Comparison of ENCODE assay signal across 19 cellular contexts in genomic region chr10:3193751-3194150, GRCh38. TPM values are rescaled to one million over a fixed set of nuclear protein-coding genes. Genes with fewer than 3 reads are reported as not detected.
DNase-seq lines count a peak whose midpoint lies in the region; ATAC-seq and TF ChIP-seq lines count a peak whose summit lies in the region.
"Had no signal": no experiment of that assay in that cellular context is flagged by ENCODE, and none has a peak within 500 bp of the region (broad histone marks: within the 10 kb centered on the region; RNA-seq: fewer than 3 reads in every experiment).

No MANE protein-coding gene starts in this region.

- no peak for DNase-seq in Calu3
- no peak for DNase-seq in adipocyte (ENCODE audit: low read depth)
- DNase-seq in left lung, result no peak
- DNase-seq in activated CD4-positive, alpha-beta T cell treated with anti-CD3 and anti-CD28 coated beads for 48 hours, result no peak
- no peak for DNase-seq in activated CD4-positive, alpha-beta T cell treated with anti-CD3 and anti-CD28 coated beads for 1 hour
- DNase-seq in HCEC 1CT, result no peak
- no peak for DNase-seq in esophagus squamous epithelium (lab: John Stamatoyannopoulos, UW)
- DNase-seq: CD4-positive, CD25-positive, alpha-beta regulatory T cell; GOT3; Karpas-422; NCI-H187; NCI-H2171; NCI-H510A treated with DMSO at 0.1 percent for 48 hours; OCI-M1 had no signal

- WGBS in esophagus squamous epithelium, 2 donors, result 91 to 95% methylated on average over 5 to 6 of the region's 6 CpGs

- intact Hi-C loops in Calu3 (cut with micrococcal nuclease; ENCODE audit: unreplicated experiment), result loop anchor here (2.0 kb wide), 1 partner anchor 1573 kb away; no protein-coding TSS in a partner anchor
- intact Hi-C loops in left lung (cut with DNase I), result loop anchor here in 1 of 2 donors (10.0 kb wide), 1 partner anchor 1581 kb away; no protein-coding TSS in a partner anchor
- intact Hi-C loops in esophagus squamous epithelium (cut with DNase I), result no loop called here

- H3K36me3 Mint-ChIP-seq in Calu3 (ENCODE audit: insufficient read depth, unreplicated experiment), result peaks cover 8% of the 10 kb centered on the region
- H3K36me3 Mint-ChIP-seq: CD4-positive, CD25-positive, alpha-beta regulatory T cell had no signal

- no peaks in the 10 kb centered on the region for H3K9me3 Mint-ChIP-seq in Calu3 (ENCODE audit: low read depth, unreplicated experiment)
- H3K9me3 Mint-ChIP-seq: CD4-positive, CD25-positive, alpha-beta regulatory T cell had no signal

- H3K27ac Mint-ChIP-seq in Calu3 (ENCODE audit: unreplicated experiment), result no peak overlapping the region
- H3K27ac Mint-ChIP-seq: CD4-positive, CD25-positive, alpha-beta regulatory T cell had no signal

- H3K27me3 Mint-ChIP-seq in Calu3 (ENCODE audit: unreplicated experiment), result peaks cover 4% of the 10 kb centered on the region

- CTCF ChIA-PET in Calu3 (lab: Charles Lee), result interaction anchor here (0.5 to 1.5 kb wide), 2 partner anchors 265 to 1319 kb away, joined by 3 to 4 read pairs; no protein-coding TSS in a partner anchor
- CTCF ChIA-PET in HEK293 (lab: Yijun Ruan, JAX), result interaction anchor here (0.6 to 3.4 kb wide), 13 partner anchors 9 to 1621 kb away, joined by 3 to 14 read pairs (median 4); no protein-coding TSS in a partner anchor

- H3K27ac ChIP-seq in HEK293 (ENCODE audit: extremely low read depth, low read depth, low read length) (peak overlapping the region; percentile 35), left lung (peak overlapping the region; percentile 14 to 23), esophagus squamous epithelium (no peak overlapping the region)
- H3K27ac ChIP-seq: BLaER1, HL-60, SJCRH30 had no signal

- H3K36me3 ChIP-seq in HEK293 (ENCODE audit: control insufficient read depth in 2 of 2, insufficient read depth in 1 of 2, low read length in 2 of 2), result no peaks in the 10 kb centered on the region
- H3K36me3 ChIP-seq in adipocyte (ENCODE audit: control insufficient read depth, insufficient read depth, low read length, severe bottlenecking), result no peaks in the 10 kb centered on the region
- H3K36me3 ChIP-seq in left lung, result no peaks in the 10 kb centered on the region
- no peaks in the 10 kb centered on the region for H3K36me3 ChIP-seq in esophagus squamous epithelium
- H3K36me3 ChIP-seq: BLaER1, SJCRH30 had no signal

- H3K27me3 ChIP-seq in adipocyte (replicated peaks; ENCODE audit: control insufficient read depth, insufficient read depth, low read length), result peaks cover under 1% of the 10 kb centered on the region
- peaks cover 0 to 22% of the 10 kb centered on the region in 2 donors for H3K27me3 ChIP-seq in left lung
- peaks cover 0 to 1% (median 0%) of the 10 kb centered on the region in 4 donors for H3K27me3 ChIP-seq in esophagus squamous epithelium
- H3K27me3 ChIP-seq: BLaER1, SJCRH30 had no signal

- ATAC-seq in left lung, result no peak
- ATAC-seq: HCT116 had no signal

- peak overlapping the region; percentile 65 for H3K9ac ChIP-seq in adipocyte (ENCODE audit: low read length)
- H3K9ac ChIP-seq: BLaER1 had no signal

- H3K4me1 ChIP-seq in HEK293 (ENCODE audit: control insufficient read depth, insufficient read depth, low read length), result peaks cover 6% of the 10 kb centered on the region; the same call in 1 of the 2 replicates
- peaks cover 22% of the 10 kb centered on the region for H3K4me1 ChIP-seq in adipocyte (ENCODE audit: control insufficient read depth, insufficient read depth, low read length)
- H3K4me1 ChIP-seq in left lung, result peaks cover 0 to 18% of the 10 kb centered on the region in 2 donors
- H3K4me1 ChIP-seq in esophagus squamous epithelium, result peaks cover 2 to 26% (median 12%) of the 10 kb centered on the region in 3 donors
- H3K4me1 ChIP-seq: BLaER1, SJCRH30 had no signal

- H3K4me1 Mint-ChIP-seq in Calu3 (ENCODE audit: low read depth, unreplicated experiment), result peaks cover 17% of the 10 kb centered on the region

- POLR2A ChIA-PET in HEK293 (lab: Yijun Ruan, JAX), result no interaction called here

- no TSS peak for BruUV-seq in Calu3 (replicated peaks; lab: Mats Ljungman, UMichigan)

- H3K9me3 ChIP-seq in HEK293 (ENCODE audit: control insufficient read depth, insufficient read depth, low read depth, low read length), result no peaks in the 10 kb centered on the region
- H3K9me3 ChIP-seq in adipocyte (ENCODE audit: control insufficient read depth, low read length), result no peaks in the 10 kb centered on the region
- H3K9me3 ChIP-seq in left lung, result no peaks in the 10 kb centered on the region
- no peaks in the 10 kb centered on the region for H3K9me3 ChIP-seq in esophagus squamous epithelium
- H3K9me3 ChIP-seq: BLaER1, SJCRH30 had no signal

- no peak overlapping the region for H3K4me3 ChIP-seq in HEK293 (ENCODE audit: low read depth, low read length)
- H3K4me3 ChIP-seq in adipocyte (ENCODE audit: low read length), result no peak overlapping the region
- H3K4me3 ChIP-seq in left lung, result no peak overlapping the region
- no peak overlapping the region for H3K4me3 ChIP-seq in esophagus squamous epithelium
- H3K4me3 ChIP-seq: BLaER1 had no signal

- TF ChIP-seq CTCF in Calu3 (IDR thresholded peaks at IDR 0.05; ENCODE audit: unreplicated experiment) (no peak), HEK293 (tag by site-specific recombination; IDR thresholded peaks at IDR 0.05) (no peak), left lung (IDR thresholded peaks at IDR 0.05) (no peak), esophagus squamous epithelium (IDR thresholded peaks at IDR 0.05) (no peak)

- no peak for TF ChIP-seq POLR2A in esophagus squamous epithelium (IDR thresholded peaks at IDR 0.05)

- peak overlapping the region; percentile 67 for H3K4me3 Mint-ChIP-seq in Calu3 (ENCODE audit: low read depth, unreplicated experiment)
- H3K4me3 Mint-ChIP-seq: CD4-positive, CD25-positive, alpha-beta regulatory T cell had no signal

TF ChIP-seq in HEK293, 187 proteins besides CTCF, POLR2A, EP300 and RAD21:
- no peak for TF ChIP-seq ZNF112 (tag by site-specific recombination; IDR thresholded peaks at IDR 0.05)
- no peak for TF ChIP-seq ZBTB48 (tag by site-specific recombination; IDR thresholded peaks at IDR 0.05)
- no peak for TF ChIP-seq REPIN1 (tag by site-specific recombination; IDR thresholded peaks at IDR 0.05; ENCODE audit: low read depth)
- TF ChIP-seq ZIC2 (tag by site-specific recombination; IDR thresholded peaks at IDR 0.05), result no peak
- TF ChIP-seq, protein P1, sequence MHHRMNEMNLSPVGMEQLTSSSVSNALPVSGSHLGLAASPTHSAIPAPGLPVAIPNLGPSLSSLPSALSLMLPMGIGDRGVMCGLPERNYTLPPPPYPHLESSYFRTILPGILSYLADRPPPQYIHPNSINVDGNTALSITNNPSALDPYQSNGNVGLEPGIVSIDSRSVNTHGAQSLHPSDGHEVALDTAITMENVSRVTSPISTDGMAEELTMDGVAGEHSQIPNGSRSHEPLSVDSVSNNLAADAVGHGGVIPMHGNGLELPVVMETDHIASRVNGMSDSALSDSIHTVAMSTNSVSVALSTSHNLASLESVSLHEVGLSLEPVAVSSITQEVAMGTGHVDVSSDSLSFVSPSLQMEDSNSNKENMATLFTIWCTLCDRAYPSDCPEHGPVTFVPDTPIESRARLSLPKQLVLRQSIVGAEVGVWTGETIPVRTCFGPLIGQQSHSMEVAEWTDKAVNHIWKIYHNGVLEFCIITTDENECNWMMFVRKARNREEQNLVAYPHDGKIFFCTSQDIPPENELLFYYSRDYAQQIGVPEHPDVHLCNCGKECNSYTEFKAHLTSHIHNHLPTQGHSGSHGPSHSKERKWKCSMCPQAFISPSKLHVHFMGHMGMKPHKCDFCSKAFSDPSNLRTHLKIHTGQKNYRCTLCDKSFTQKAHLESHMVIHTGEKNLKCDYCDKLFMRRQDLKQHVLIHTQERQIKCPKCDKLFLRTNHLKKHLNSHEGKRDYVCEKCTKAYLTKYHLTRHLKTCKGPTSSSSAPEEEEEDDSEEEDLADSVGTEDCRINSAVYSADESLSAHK (tag by site-specific recombination; IDR thresholded peaks at IDR 0.05), result no peak
- no peak for TF ChIP-seq OVOL3 (tag by site-specific recombination; IDR thresholded peaks at IDR 0.05)
- TF ChIP-seq ZNF24 (tag by site-specific recombination; IDR thresholded peaks at IDR 0.05), result no peak
- no peak for TF ChIP-seq BCL11B (tag by site-specific recombination; IDR thresholded peaks at IDR 0.05; ENCODE audit: low read depth)
- TF ChIP-seq OSR2 (tag by site-specific recombination; IDR thresholded peaks at IDR 0.05), result no peak
- TF ChIP-seq ZSCAN16 (tag by site-specific recombination; IDR thresholded peaks at IDR 0.05), result no peak
- no peak for TF ChIP-seq ZNF148 (tag by site-specific recombination; IDR thresholded peaks at IDR 0.05; ENCODE audit: borderline replicate concordance)
- TF ChIP-seq ZNF585B (tag by site-specific recombination; IDR thresholded peaks at IDR 0.05), result no peak
- TF ChIP-seq ZBTB6 (tag by site-specific recombination; IDR thresholded peaks at IDR 0.05), result no peak

RNA-seq across cellular contexts. Expression of gene PITRM1, which starts 21.2 kb away (rescaled TPM):
- total RNA-seq in Calu3 (2022) (65.8 and 70.4 TPM in 2 replicates), left lung (10 to 100 TPM; 71.6 to 77.0 TPM), esophagus squamous epithelium (10 to 100 TPM; 59.2 to 72.5 (median 65.9) TPM)

Comparison
In these comparisons a context has a peak if more than half of its experiments do, and no peak if none do; other contexts are left out.
1. H3K27ac ChIP-seq: peak in HEK293 (single experiment) and left lung (2 of 2); none in esophagus squamous epithelium (0 of 4).